Comparison of ENCODE assay signal across 8 cellular contexts in the genomic region with DNA sequence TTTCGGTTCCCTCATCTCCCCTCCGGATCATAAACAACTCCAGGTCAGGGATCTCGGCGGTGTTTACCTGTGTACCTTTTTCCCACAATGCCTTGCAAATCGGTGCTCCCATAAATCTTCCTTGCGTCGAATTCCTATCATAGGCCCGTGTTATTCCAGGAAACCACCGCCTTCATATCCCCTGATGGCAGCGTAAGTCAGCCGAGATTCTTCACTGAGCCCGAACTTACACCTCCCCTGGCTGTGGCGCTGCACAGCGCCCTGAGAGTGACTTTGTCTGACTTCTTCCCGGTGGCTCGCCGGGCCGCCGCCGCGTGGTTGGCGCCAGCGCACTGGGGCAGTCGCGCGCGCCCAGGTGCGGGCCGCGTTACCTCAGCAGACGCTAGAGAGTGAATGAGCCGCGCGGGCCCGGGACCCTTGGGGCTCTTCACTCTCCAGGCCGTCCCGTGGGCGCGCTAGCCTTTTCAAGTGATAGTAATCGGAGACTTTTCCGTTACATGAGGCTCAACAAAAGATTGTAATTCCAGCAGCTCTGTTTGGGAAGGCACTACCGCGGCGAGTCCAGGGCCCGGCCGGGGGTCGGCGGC.
DNase-seq lines count a peak whose midpoint lies in the region; ATAC-seq and TF ChIP-seq lines count a peak whose summit lies in the region.

No MANE protein-coding gene starts in this region.

- H3K27me3 ChIP-seq in Karpas-422 (ENCODE audit: low read length) (no peaks in the 10 kb centered on the region), iPS-20b (ENCODE audit: insufficient read depth, low read length) (no peaks in the 10 kb centered on the region)

- H3K4me2 ChIP-seq in Karpas-422 (ENCODE audit: low read depth, low read length, poor library complexity, severe bottlenecking): peak overlapping the region; percentile 100

- H3K36me3 ChIP-seq in Karpas-422 (ENCODE audit: insufficient read depth, low read length) (no peaks in the 10 kb centered on the region), iPS-20b (ENCODE audit: insufficient read depth, low read depth, low read length) (no peaks in the 10 kb centered on the region)

- no peaks in the 10 kb centered on the region for H3K9me2 ChIP-seq in Karpas-422 (replicated peaks; ENCODE audit: insufficient read depth, low read length)

- H3K79me2 ChIP-seq in Karpas-422 (ENCODE audit: low read length): no peaks in the 10 kb centered on the region

- H3K36me3 Mint-ChIP-seq in T-helper 17 cell (ENCODE audit: low read depth): peaks cover 6% of the 10 kb centered on the region

- H3K4me1 Mint-ChIP-seq in T-helper 17 cell: peaks cover 41% of the 10 kb centered on the region

- H4K20me1 ChIP-seq in Karpas-422 (ENCODE audit: insufficient read depth, low read depth, low read length): no peaks in the 10 kb centered on the region

- in situ Hi-C loops in astrocyte of the spinal cord (cut with HindIII; ENCODE audit: low sequenced_read_pairs): no loop called here

- H3K4me1 ChIP-seq in Karpas-422 (ENCODE audit: low read length): peaks cover 43% of the 10 kb centered on the region
- H3K4me1 ChIP-seq in iPS-20b (ENCODE audit: insufficient read depth, low read length): peaks cover 14% of the 10 kb centered on the region; the same call in 1 of the 2 replicates

- peak overlapping the region; percentile 95 for H3K27ac Mint-ChIP-seq in T-helper 17 cell

- TF ChIP-seq CTCF in astrocyte of the spinal cord (IDR thresholded peaks at IDR 0.05; ENCODE audit: low read depth, low read length): peak; percentile 19

- ATAC-seq in GM21717 (IDR thresholded peaks at IDR 0.05; ENCODE audit: unreplicated experiment): peak; percentile 47
- ATAC-seq in T-helper 17 cell: peak; percentile 80

- no peaks in the 10 kb centered on the region for H3K27me3 Mint-ChIP-seq in T-helper 17 cell

- H3K27ac ChIP-seq in Karpas-422 (ENCODE audit: low read length): no peak overlapping the region
- H3K27ac ChIP-seq in iPS-20b (ENCODE audit: low read length): peak overlapping the region; percentile 72

- peak overlapping the region; percentile 82 for H3K4me3 ChIP-seq in Karpas-422 (ENCODE audit: low read length)
- peak overlapping the region; percentile 63 for H3K4me3 ChIP-seq in astrocyte of the spinal cord (ENCODE audit: low read depth, low read length)
- H3K4me3 ChIP-seq in iPS-20b (ENCODE audit: low read length): peak overlapping the region; percentile 85

- no peaks in the 10 kb centered on the region for H3K9me3 ChIP-seq in Karpas-422 (ENCODE audit: low read length)
- H3K9me3 ChIP-seq in T-helper 17 cell (ENCODE audit: control insufficient read depth, low read length, poor library complexity, severe bottlenecking): no peaks in the 10 kb centered on the region
- H3K9me3 ChIP-seq in iPS-20b (ENCODE audit: insufficient read depth, low read depth, low read length): no peaks in the 10 kb centered on the region

- peak overlapping the region; percentile 96 for H3K4me3 Mint-ChIP-seq in T-helper 17 cell

- peak overlapping the region; percentile 93 for H2AFZ ChIP-seq in Karpas-422 (ENCODE audit: low read length)

- peak; percentile 78 for DNase-seq in ELF-1 (ENCODE audit: low read depth, low spot score)
- DNase-seq in Karpas-422: peak; percentile 74
- DNase-seq in T-helper 17 cell: peak; percentile 62 to 63 (median 62)
- peak; percentile 50 for DNase-seq in astrocyte of the spinal cord (ENCODE audit: low read depth, low spot score)
- DNase-seq in stimulated activated CD4-positive, alpha-beta T cell treated with anti-CD3 and anti-CD28 coated beads, Interleukin-12 subunit alpha, Interleukin-12 subunit beta, amount 100 ng/mL, for 4 hours: peak; percentile 69
- no peak for DNase-seq in 8988T

- H3K9ac ChIP-seq in Karpas-422 (ENCODE audit: low read length) (peak overlapping the region; percentile 68), iPS-20b (ENCODE audit: low read depth, low read length) (peak overlapping the region; percentile 99)
